ENCODE assay signal across 8 cellular contexts in genomic region chr6:11977193-11977592, GRCh38.
"Had no signal": no experiment of that assay in that cellular context is flagged by ENCODE, and none has a peak within 500 bp of the region (broad histone marks: within the 10 kb centered on the region; RNA-seq: fewer than 3 reads in every experiment).

No MANE protein-coding gene starts in this region.

- ATAC-seq: GM23338 had no signal

- FAIRE-seq: H1, H54, HTR-8/SVneo had no signal

- H3K4me3 Mint-ChIP-seq: GM23338, H9 had no signal

- H3K9me3 Mint-ChIP-seq: GM23338, H9 had no signal

- H3K4me3 ChIP-seq: GM23338 had no signal

- H3K27ac Mint-ChIP-seq: GM23338, H9 had no signal

- DNase-seq: H9, HCEC 1CT, IMR-90, KBM-7 had no signal

- H3K4me2 ChIP-seq: GM23338 had no signal
